In genomic region chr1:52365746-52366516, GRCh38 we compare ENCODE assay signal across 8 cellular contexts. TPM values are rescaled to one million over a fixed set of nuclear protein-coding genes. Genes with fewer than 3 reads are reported as not detected.
DNase-seq lines count a peak whose midpoint lies in the region; ATAC-seq and TF ChIP-seq lines count a peak whose summit lies in the region.

Gene CC2D1B (minus strand): TSS chr1:52366205. CDS start chr1:52364620, 1,585 bp downstream.

- peak within 1 kb of the TSS; percentile 99 for H3K4me3 Mint-ChIP-seq in endothelial cell (ENCODE audit: unreplicated experiment)

- TF ChIP-seq CTCF in OCI-LY3 (IDR thresholded peaks at IDR 0.05; ENCODE audit: low read depth, low read length) = no peak
- TF ChIP-seq CTCF in endothelial cell (IDR thresholded peaks at IDR 0.05; ENCODE audit: unreplicated experiment) = no peak

- peak within 1 kb of the TSS; percentile 95 for H3K9ac ChIP-seq in OCI-LY3 (ENCODE audit: low read length)

- H3K27me3 Mint-ChIP-seq in endothelial cell (ENCODE audit: unreplicated experiment) = peaks cover 19% of the 10 kb centered on the region

- H3K4me3 ChIP-seq in OCI-LY3 (ENCODE audit: low read length) = peak within 1 kb of the TSS; percentile 98

- DNase-seq in DMS 273 (lab: John Stamatoyannopoulos, UW; ENCODE audit: unreplicated experiment) (peak; percentile 99), HuH-7 (ENCODE audit: low spot score) (peak; percentile 98), endothelial cell (ENCODE audit: low spot score) (peak; percentile 100), midbrain (lab: John Stamatoyannopoulos, UW) (peak; percentile 91)
- peak; percentile 99 for DNase-seq in activated CD8-positive, alpha-beta memory T cell treated with anti-CD3 and anti-CD28 coated beads, Interleukin-2, amount 50 U/mL, for 48 hours
- peak; percentile 98 to 99 for DNase-seq in stimulated activated CD8-positive, alpha-beta memory T cell treated with anti-CD3 and anti-CD28 coated beads, Interleukin-2, amount 100 ng/mL, for 1 hour (ENCODE audit: low read depth in 2 of 2)

- H3K4me1 Mint-ChIP-seq in endothelial cell (ENCODE audit: unreplicated experiment) = peaks cover 25% of the 10 kb centered on the region

- H3K4me1 ChIP-seq in OCI-LY3 (ENCODE audit: low read length) = peaks cover 8% of the 10 kb centered on the region

- no peaks in the 10 kb centered on the region for H3K9me3 ChIP-seq in OCI-LY3 (ENCODE audit: insufficient read depth, low read length)

- H4K20me1 ChIP-seq in OCI-LY3 (ENCODE audit: insufficient read depth, low read length) = no peaks in the 10 kb centered on the region

- peak within 1 kb of the TSS; percentile 99 for H3K27ac Mint-ChIP-seq in endothelial cell (ENCODE audit: unreplicated experiment)

- peak within 1 kb of the TSS; percentile 72 for H3K27ac ChIP-seq in OCI-LY3 (ENCODE audit: low read length)

- no peaks in the 10 kb centered on the region for H3K27me3 ChIP-seq in OCI-LY3 (ENCODE audit: low read depth, low read length)

- ATAC-seq in GM21515 (IDR thresholded peaks at IDR 0.05; ENCODE audit: unreplicated experiment) = peak; percentile 90

- H3K4me2 ChIP-seq in OCI-LY3 (ENCODE audit: low read length) = peak within 1 kb of the TSS; percentile 91

- no peaks in the 10 kb centered on the region for H3K9me3 Mint-ChIP-seq in endothelial cell (ENCODE audit: unreplicated experiment)

- H2AFZ ChIP-seq in OCI-LY3 (ENCODE audit: low read depth, low read length) = peak within 1 kb of the TSS; percentile 91

- peaks cover 3% of the 10 kb centered on the region for H3K36me3 ChIP-seq in OCI-LY3 (replicated peaks; ENCODE audit: low read depth, low read length)

- peaks cover 24% of the 10 kb centered on the region for H3K36me3 Mint-ChIP-seq in endothelial cell (ENCODE audit: low read depth, unreplicated experiment)

- H3K79me2 ChIP-seq in OCI-LY3 (ENCODE audit: low read length) = peaks cover 16% of the 10 kb centered on the region

RNA-seq across cellular contexts. Expression of gene CC2D1B, which starts in this region (rescaled TPM):
- total RNA-seq in endothelial cell (ENCODE audit: unreplicated experiment) = 43.1 TPM

Comparison
In these comparisons a context has a peak if more than half of its experiments do, and no peak if none do; other contexts are left out.
1. Peak in every context shown above with its lines: DNase-seq, ATAC-seq, H3K4me3 ChIP-seq and H3K27ac ChIP-seq.